In genomic region chr19:10960314-10961072, GRCh38 we compare ENCODE assay signal across 1 cellular context.
TF ChIP-seq lines count a peak whose summit lies in the region.

TSS of gene SMARCA4 (plus strand) at chr19:10961030. CDS start at chr19:10984152, 23,122 bp downstream.

TF ChIP-seq in K562, 482 proteins besides CTCF, POLR2A, EP300 and RAD21 (continued from another document and continues in another):
- peak; percentile 77 for TF ChIP-seq ZNF592 (IDR thresholded peaks at IDR 0.05)
- 0 out of 2 replicates have a peak, but pooled peaks have one; percentile 10 for TF ChIP-seq NR2F6 (CRISPR knock-in tag; IDR thresholded peaks at IDR 0.05)
- no peak for TF ChIP-seq ZNF232 (CRISPR knock-in tag; IDR thresholded peaks at IDR 0.05)
- TF ChIP-seq CREB1 (IDR thresholded peaks at IDR 0.05) = no peak
- peak; percentile 68; the same call in 1 of the 2 replicates for TF ChIP-seq CREB1 (CRISPR knock-in tag; IDR thresholded peaks at IDR 0.05)
- TF ChIP-seq ZFPM2 (CRISPR knock-in tag; IDR thresholded peaks at IDR 0.05) = no peak; the same call in 1 of the 2 replicates
- 0 out of 2 replicates have a peak, but pooled peaks have one; percentile 37 for TF ChIP-seq AFF4 (CRISPR knock-in tag; IDR thresholded peaks at IDR 0.05)
- TF ChIP-seq TEAD1 (CRISPR knock-in tag; IDR thresholded peaks at IDR 0.05) = peak in 1 of 2 experiments; percentile 39; a peak in 1 of 4 replicates
- TF ChIP-seq NCOA1 (IDR thresholded peaks at IDR 0.05; ENCODE audit: low read depth) = no peak
- TF ChIP-seq TRIM24 (IDR thresholded peaks at IDR 0.05) = no peak
- no peak for TF ChIP-seq CREB3 (tag; conservative IDR thresholded peaks at IDR 0.05; ENCODE audit: low read depth)
- peak; percentile 55; the same call in 1 of the 2 replicates for TF ChIP-seq SPI1 (IDR thresholded peaks at IDR 0.05; ENCODE audit: borderline replicate concordance, low read depth, low read length)
- no peak for TF ChIP-seq ZNF717 (CRISPR knock-in tag; IDR thresholded peaks at IDR 0.05)
- TF ChIP-seq TCFL5 (CRISPR knock-in tag; conservative IDR thresholded peaks at IDR 0.05) = no peak
- TF ChIP-seq E2F1 (CRISPR knock-in tag; IDR thresholded peaks at IDR 0.05) = peak; percentile 77; the same call in 1 of the 2 replicates
- TF ChIP-seq XRCC5 (IDR thresholded peaks at IDR 0.05; ENCODE audit: low read depth, low read length) = no peak
- 0 out of 2 replicates have a peak, but pooled peaks have one; percentile 50 for TF ChIP-seq KDM2B (CRISPR knock-in tag; IDR thresholded peaks at IDR 0.05)
- no peak for TF ChIP-seq CBFA2T3 (IDR thresholded peaks at IDR 0.05)
- no peak for TF ChIP-seq ZSCAN29 (IDR thresholded peaks at IDR 0.05)
- TF ChIP-seq ZBTB33 (CRISPR knock-in tag; IDR thresholded peaks at IDR 0.05) = peak; percentile 66; the same call in 1 of the 2 replicates
- TF ChIP-seq ZNF639 (CRISPR knock-in tag; conservative IDR thresholded peaks at IDR 0.05 in 1 of 2, IDR thresholded peaks at IDR 0.05 in 1 of 2) = peak in 1 of 2 experiments; percentile 98; a peak in 2 of 4 replicates
- no peak for TF ChIP-seq HOMEZ (CRISPR knock-in tag; IDR thresholded peaks at IDR 0.05)
- peak; percentile 91 for TF ChIP-seq MAX (CRISPR knock-in tag; IDR thresholded peaks at IDR 0.05)
- TF ChIP-seq SMAD4 (CRISPR knock-in tag; conservative IDR thresholded peaks at IDR 0.05) = peak; percentile 89
- peak; percentile 89 to 91 for TF ChIP-seq E2F6 (IDR thresholded peaks at IDR 0.05; ENCODE audit: borderline replicate concordance in 1 of 2, extremely low read depth in 1 of 2, insufficient read depth in 1 of 2, insufficient read length in 1 of 2, low read depth in 1 of 2, low read length in 1 of 2, poor library complexity in 1 of 2, severe bottlenecking in 1 of 2)
- peak; percentile 1; the same call in 1 of the 2 replicates for TF ChIP-seq NFE2 (IDR thresholded peaks at IDR 0.05; ENCODE audit: low read depth)
- peak; percentile 96 for TF ChIP-seq SUPT5H (IDR thresholded peaks at IDR 0.05)
- no peak for TF ChIP-seq PCBP1 (IDR thresholded peaks at IDR 0.05; ENCODE audit: low read depth, low read length, poor library complexity, severe bottlenecking)
- no peak for TF ChIP-seq ZNF512 (tag; IDR thresholded peaks at IDR 0.05)
- TF ChIP-seq RBBP5 (IDR thresholded peaks at IDR 0.05; ENCODE audit: borderline replicate concordance, insufficient read depth, low read length, poor library complexity, severe bottlenecking) = peak; percentile 2
- TF ChIP-seq CXXC5 (CRISPR knock-in tag; IDR thresholded peaks at IDR 0.05) = peak; percentile 92
- no peak for TF ChIP-seq ID3 (CRISPR knock-in tag; IDR thresholded peaks at IDR 0.05)
- 0 out of 2 replicates have a peak, but pooled peaks have one; percentile 39 for TF ChIP-seq ID3 (tag; IDR thresholded peaks at IDR 0.05)
- TF ChIP-seq ZBTB26 (CRISPR knock-in tag; IDR thresholded peaks at IDR 0.05) = no peak
- peak; percentile 77 for TF ChIP-seq BHLHE40 (IDR thresholded peaks at IDR 0.05; ENCODE audit: low read length)
- no peak for TF ChIP-seq ETS2 (tag; IDR thresholded peaks at IDR 0.05; ENCODE audit: borderline replicate concordance, poor library complexity, severe bottlenecking)
